Comparison of ENCODE assay signal across 22 cellular contexts in genomic region chr14:69199786-69200185, GRCh38.
"Had no signal": no experiment of that assay in that cellular context is flagged by ENCODE, and none has a peak within 500 bp of the region (broad histone marks: within the 10 kb centered on the region; RNA-seq: fewer than 3 reads in every experiment).

No MANE protein-coding gene starts in this region.

- H2AFZ ChIP-seq: hepatocyte had no signal

- H3K4me3 ChIP-seq: coronary artery, dorsolateral prefrontal cortex, esophagus muscularis mucosa, gastroesophageal sphincter, heart left ventricle, hepatocyte, left lung, lower lobe of right lung had no signal

- H3K9me3 ChIP-seq: esophagus muscularis mucosa, gastroesophageal sphincter, heart left ventricle, left lung, lower lobe of right lung had no signal

- H3K36me3 ChIP-seq: esophagus muscularis mucosa, gastroesophageal sphincter, left lung, lower lobe of right lung had no signal

- FAIRE-seq: colon, endothelial cell of umbilical vein had no signal

- H3K27ac ChIP-seq: coronary artery, dorsolateral prefrontal cortex, esophagus muscularis mucosa, foreskin keratinocyte, gastroesophageal sphincter, heart left ventricle, hepatocyte, left lung, lower lobe of right lung had no signal

- DNase-seq: dermis blood vessel endothelial cell; dorsolateral prefrontal cortex; effector CD4-positive, alpha-beta T cell; effector memory CD4-positive, alpha-beta T cell; foreskin keratinocyte; heart left ventricle; hypothalamus; immature natural killer cell; islet precursor cell; kidney; kidney glomerular epithelial cell; left lung; left ventricle myocardium superior; lower lobe of right lung; mesenchymal stem cell; naive thymus-derived CD4-positive, alpha-beta T cell had no signal

- ATAC-seq: foreskin keratinocyte; gastroesophageal sphincter; heart left ventricle; left lung; left ventricle myocardium superior; lower lobe of right lung; naive thymus-derived CD4-positive, alpha-beta T cell had no signal

- H3K4me2 ChIP-seq: hepatocyte had no signal

- H3K27me3 ChIP-seq: dorsolateral prefrontal cortex, esophagus muscularis mucosa, foreskin keratinocyte, gastroesophageal sphincter, heart left ventricle, hepatocyte, left lung had no signal

- H3K4me1 ChIP-seq: heart left ventricle, left lung, lower lobe of right lung had no signal
